ENCODE assay signal across 1 cellular context in the genomic region with DNA sequence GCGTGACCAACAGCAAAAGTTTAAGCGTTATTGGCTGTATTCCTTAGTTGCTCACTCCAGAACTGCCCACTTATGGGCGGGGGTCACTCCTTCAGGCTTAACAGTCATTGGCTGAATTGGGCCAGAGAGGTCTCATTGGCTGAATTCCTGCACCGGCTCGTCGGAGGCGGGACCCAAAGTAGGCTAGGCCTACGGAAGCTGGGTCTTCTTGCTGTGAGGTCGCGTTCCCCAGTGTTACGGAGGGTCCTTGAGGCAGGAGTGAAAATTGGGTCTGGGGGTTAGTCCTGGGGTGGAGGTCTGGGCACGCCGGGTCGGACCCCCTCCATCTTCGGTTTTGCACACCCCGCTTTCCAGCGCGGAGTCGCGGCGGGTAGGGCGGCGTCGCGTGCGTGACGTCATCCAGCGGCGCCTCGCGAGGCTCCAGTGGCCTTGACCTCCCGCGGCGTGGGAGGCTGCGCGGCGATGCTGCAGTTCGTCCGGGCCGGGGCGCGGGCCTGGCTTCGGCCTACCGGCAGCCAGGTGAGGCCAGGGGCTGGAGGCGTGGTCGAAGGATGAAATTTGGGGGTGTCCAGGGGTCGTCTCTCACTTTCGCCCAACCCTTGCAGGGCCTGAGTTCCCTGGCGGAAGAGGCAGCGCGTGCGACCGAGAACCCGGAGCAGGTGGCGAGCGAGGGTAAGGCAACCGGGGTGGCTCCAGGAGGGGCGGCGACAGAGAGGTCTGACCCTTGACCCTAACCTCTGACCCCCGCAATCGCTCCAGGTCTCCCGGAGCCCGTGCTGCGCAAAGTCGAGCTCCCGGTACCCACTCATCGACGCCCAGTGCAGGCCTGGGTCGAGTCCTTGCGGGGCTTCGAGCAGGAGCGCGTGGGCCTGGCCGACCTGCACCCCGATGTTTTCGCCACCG.
TF ChIP-seq lines count a peak whose summit lies in the region.

Gene MRPL4, plus strand, starts transcription at position 423 of the 903 bp plus-strand sequence. Its CDS starts 40 bp downstream, at position 463.

TF ChIP-seq in HEK293, 187 proteins besides CTCF, POLR2A, EP300 and RAD21 (continued from another document):
- TF ChIP-seq, protein P1, sequence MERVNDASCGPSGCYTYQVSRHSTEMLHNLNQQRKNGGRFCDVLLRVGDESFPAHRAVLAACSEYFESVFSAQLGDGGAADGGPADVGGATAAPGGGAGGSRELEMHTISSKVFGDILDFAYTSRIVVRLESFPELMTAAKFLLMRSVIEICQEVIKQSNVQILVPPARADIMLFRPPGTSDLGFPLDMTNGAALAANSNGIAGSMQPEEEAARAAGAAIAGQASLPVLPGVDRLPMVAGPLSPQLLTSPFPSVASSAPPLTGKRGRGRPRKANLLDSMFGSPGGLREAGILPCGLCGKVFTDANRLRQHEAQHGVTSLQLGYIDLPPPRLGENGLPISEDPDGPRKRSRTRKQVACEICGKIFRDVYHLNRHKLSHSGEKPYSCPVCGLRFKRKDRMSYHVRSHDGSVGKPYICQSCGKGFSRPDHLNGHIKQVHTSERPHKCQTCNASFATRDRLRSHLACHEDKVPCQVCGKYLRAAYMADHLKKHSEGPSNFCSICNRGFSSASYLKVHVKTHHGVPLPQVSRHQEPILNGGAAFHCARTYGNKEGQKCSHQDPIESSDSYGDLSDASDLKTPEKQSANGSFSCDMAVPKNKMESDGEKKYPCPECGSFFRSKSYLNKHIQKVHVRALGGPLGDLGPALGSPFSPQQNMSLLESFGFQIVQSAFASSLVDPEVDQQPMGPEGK (tag by site-specific recombination; IDR thresholded peaks at IDR 0.05), result peak; percentile 74
- TF ChIP-seq ZNF548 (tag by site-specific recombination; IDR thresholded peaks at IDR 0.05), result no peak
- no peak for TF ChIP-seq ZNF514 (tag by site-specific recombination; IDR thresholded peaks at IDR 0.05)
- peak; percentile 79; the same call in 1 of the 2 replicates for TF ChIP-seq ZBTB20 (tag by site-specific recombination; IDR thresholded peaks at IDR 0.05)
- no peak; the same call in 1 of the 2 replicates for TF ChIP-seq ZNF707 (tag by site-specific recombination; IDR thresholded peaks at IDR 0.05)
- peak; percentile 96 for TF ChIP-seq ZNF501 (tag by site-specific recombination; IDR thresholded peaks at IDR 0.05)
- TF ChIP-seq HOXA7 (CRISPR knock-in tag; IDR thresholded peaks at IDR 0.05; ENCODE audit: borderline replicate concordance), result no peak
- TF ChIP-seq, protein P2, sequence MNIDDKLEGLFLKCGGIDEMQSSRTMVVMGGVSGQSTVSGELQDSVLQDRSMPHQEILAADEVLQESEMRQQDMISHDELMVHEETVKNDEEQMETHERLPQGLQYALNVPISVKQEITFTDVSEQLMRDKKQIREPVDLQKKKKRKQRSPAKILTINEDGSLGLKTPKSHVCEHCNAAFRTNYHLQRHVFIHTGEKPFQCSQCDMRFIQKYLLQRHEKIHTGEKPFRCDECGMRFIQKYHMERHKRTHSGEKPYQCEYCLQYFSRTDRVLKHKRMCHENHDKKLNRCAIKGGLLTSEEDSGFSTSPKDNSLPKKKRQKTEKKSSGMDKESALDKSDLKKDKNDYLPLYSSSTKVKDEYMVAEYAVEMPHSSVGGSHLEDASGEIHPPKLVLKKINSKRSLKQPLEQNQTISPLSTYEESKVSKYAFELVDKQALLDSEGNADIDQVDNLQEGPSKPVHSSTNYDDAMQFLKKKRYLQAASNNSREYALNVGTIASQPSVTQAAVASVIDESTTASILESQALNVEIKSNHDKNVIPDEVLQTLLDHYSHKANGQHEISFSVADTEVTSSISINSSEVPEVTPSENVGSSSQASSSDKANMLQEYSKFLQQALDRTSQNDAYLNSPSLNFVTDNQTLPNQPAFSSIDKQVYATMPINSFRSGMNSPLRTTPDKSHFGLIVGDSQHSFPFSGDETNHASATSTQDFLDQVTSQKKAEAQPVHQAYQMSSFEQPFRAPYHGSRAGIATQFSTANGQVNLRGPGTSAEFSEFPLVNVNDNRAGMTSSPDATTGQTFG (tag by site-specific recombination; IDR thresholded peaks at IDR 0.05; ENCODE audit: borderline replicate concordance), result 0 out of 2 replicates have a peak, but pooled peaks have one; percentile 26
- TF ChIP-seq, protein P3, sequence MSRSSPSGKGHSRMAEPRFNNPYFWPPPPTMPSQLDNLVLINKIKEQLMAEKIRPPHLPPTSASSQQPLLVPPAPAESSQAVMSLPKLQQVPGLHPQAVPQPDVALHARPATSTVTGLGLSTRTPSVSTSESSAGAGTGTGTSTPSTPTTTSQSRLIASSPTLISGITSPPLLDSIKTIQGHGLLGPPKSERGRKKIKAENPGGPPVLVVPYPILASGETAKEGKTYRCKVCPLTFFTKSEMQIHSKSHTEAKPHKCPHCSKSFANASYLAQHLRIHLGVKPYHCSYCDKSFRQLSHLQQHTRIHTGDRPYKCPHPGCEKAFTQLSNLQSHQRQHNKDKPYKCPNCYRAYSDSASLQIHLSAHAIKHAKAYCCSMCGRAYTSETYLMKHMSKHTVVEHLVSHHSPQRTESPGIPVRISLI (tag by site-specific recombination; IDR thresholded peaks at IDR 0.05), result no peak
- no peak for TF ChIP-seq ZNF302 (tag by site-specific recombination; IDR thresholded peaks at IDR 0.05; ENCODE audit: low read depth)
- TF ChIP-seq, protein P4, sequence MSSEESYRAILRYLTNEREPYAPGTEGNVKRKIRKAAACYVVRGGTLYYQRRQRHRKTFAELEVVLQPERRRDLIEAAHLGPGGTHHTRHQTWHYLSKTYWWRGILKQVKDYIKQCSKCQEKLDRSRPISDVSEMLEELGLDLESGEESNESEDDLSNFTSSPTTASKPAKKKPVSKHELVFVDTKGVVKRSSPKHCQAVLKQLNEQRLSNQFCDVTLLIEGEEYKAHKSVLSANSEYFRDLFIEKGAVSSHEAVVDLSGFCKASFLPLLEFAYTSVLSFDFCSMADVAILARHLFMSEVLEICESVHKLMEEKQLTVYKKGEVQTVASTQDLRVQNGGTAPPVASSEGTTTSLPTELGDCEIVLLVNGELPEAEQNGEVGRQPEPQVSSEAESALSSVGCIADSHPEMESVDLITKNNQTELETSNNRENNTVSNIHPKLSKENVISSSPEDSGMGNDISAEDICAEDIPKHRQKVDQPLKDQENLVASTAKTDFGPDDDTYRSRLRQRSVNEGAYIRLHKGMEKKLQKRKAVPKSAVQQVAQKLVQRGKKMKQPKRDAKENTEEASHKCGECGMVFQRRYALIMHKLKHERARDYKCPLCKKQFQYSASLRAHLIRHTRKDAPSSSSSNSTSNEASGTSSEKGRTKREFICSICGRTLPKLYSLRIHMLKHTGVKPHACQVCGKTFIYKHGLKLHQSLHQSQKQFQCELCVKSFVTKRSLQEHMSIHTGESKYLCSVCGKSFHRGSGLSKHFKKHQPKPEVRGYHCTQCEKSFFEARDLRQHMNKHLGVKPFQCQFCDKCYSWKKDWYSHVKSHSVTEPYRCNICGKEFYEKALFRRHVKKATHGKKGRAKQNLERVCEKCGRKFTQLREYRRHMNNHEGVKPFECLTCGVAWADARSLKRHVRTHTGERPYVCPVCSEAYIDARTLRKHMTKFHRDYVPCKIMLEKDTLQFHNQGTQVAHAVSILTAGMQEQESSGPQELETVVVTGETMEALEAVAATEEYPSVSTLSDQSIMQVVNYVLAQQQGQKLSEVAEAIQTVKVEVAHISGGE (tag by site-specific recombination; conservative IDR thresholded peaks at IDR 0.05; ENCODE audit: low read depth), result peak; percentile 47; the same call in 1 of the 2 replicates
- TF ChIP-seq, protein P5, sequence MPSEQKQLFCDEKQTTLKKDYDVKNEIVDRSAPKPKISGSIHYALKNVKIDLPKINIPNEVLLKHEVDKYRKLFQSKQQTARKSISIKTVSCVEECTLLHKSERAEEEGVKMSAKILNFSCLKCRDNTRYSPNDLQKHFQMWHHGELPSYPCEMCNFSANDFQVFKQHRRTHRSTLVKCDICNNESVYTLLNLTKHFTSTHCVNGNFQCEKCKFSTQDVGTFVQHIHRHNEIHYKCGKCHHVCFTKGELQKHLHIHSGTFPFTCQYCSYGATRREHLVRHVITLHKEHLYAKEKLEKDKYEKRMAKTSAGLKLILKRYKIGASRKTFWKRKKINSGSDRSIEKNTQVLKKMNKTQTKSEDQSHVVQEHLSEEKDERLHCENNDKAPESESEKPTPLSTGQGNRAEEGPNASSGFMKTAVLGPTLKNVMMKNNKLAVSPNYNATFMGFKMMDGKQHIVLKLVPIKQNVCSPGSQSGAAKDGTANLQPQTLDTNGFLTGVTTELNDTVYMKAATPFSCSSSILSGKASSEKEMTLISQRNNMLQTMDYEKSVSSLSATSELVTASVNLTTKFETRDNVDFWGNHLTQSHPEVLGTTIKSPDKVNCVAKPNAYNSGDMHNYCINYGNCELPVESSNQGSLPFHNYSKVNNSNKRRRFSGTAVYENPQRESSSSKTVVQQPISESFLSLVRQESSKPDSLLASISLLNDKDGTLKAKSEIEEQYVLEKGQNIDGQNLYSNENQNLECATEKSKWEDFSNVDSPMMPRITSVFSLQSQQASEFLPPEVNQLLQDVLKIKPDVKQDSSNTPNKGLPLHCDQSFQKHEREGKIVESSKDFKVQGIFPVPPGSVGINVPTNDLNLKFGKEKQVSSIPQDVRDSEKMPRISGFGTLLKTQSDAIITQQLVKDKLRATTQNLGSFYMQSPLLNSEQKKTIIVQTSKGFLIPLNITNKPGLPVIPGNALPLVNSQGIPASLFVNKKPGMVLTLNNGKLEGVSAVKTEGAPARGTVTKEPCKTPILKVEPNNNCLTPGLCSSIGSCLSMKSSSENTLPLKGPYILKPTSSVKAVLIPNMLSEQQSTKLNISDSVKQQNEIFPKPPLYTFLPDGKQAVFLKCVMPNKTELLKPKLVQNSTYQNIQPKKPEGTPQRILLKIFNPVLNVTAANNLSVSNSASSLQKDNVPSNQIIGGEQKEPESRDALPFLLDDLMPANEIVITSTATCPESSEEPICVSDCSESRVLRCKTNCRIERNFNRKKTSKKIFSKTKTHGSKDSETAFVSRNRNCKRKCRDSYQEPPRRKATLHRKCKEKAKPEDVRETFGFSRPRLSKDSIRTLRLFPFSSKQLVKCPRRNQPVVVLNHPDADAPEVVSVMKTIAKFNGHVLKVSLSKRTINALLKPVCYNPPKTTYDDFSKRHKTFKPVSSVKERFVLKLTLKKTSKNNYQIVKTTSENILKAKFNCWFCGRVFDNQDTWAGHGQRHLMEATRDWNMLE (tag by site-specific recombination; conservative IDR thresholded peaks at IDR 0.05; ENCODE audit: low read depth), result peak; percentile 33; the same call in 1 of the 2 replicates
- TF ChIP-seq ZNF549 (tag by site-specific recombination; IDR thresholded peaks at IDR 0.05), result no peak
- TF ChIP-seq EGR2 (tag by site-specific recombination; IDR thresholded peaks at IDR 0.05; ENCODE audit: low read depth), result peak; percentile 68
- TF ChIP-seq ZNF677 (tag by site-specific recombination; IDR thresholded peaks at IDR 0.05), result no peak
- no peak for TF ChIP-seq RBAK (tag by site-specific recombination; IDR thresholded peaks at IDR 0.05)
- peak; percentile 90 for TF ChIP-seq ZNF76 (tag by site-specific recombination; IDR thresholded peaks at IDR 0.05; ENCODE audit: borderline replicate concordance, low read depth)
- TF ChIP-seq ZBTB7A (tag by site-specific recombination; IDR thresholded peaks at IDR 0.05; ENCODE audit: low read depth), result peak; percentile 81; the same call in 1 of the 2 replicates
- peak; percentile 79; the same call in 1 of the 2 replicates for TF ChIP-seq ZBTB48 (tag by site-specific recombination; IDR thresholded peaks at IDR 0.05)
- peak; percentile 89 for TF ChIP-seq ZEB2 (tag by site-specific recombination; IDR thresholded peaks at IDR 0.05)
TF ChIP-seq in HEK293: peak in this region for 86.
